ENCODE assay signal across 9 cellular contexts in genomic region chr12:7806863-7807487, GRCh38. TPM values are rescaled to one million over a fixed set of nuclear protein-coding genes. Genes with fewer than 3 reads are reported as not detected.
DNase-seq lines count a peak whose midpoint lies in the region; FAIRE-seq and TF ChIP-seq lines count a peak whose summit lies in the region.
"Had no signal": no experiment of that assay in that cellular context is flagged by ENCODE, and none has a peak within 500 bp of the region (broad histone marks: within the 10 kb centered on the region; RNA-seq: fewer than 3 reads in every experiment).

No MANE protein-coding gene starts in this region.

- H3K36me3 ChIP-seq in mammary epithelial cell (ENCODE audit: insufficient read depth, low read length) = no peaks in the 10 kb centered on the region
- H3K36me3 ChIP-seq in kidney (ENCODE audit: control insufficient read depth in 1 of 2, insufficient read depth in 2 of 2, low read length in 2 of 2) = no peaks in the 10 kb centered on the region
- H3K36me3 ChIP-seq: BLaER1 treated with 17β-estradiol and CSF1 and Interleukin-3, amounts not matched to agents 10 nM and 100 nM had no signal

- H3K4me3 ChIP-seq in WI38 (ENCODE audit: low read depth, low read length) (no peak overlapping the region), mammary epithelial cell (replicated peaks in 1 of 3; ENCODE audit: insufficient read depth in 1 of 3, low read depth in 2 of 3, low read length in 3 of 3) (no peak overlapping the region), kidney (ENCODE audit: low read length in 2 of 2) (no peak overlapping the region)
- H3K4me3 ChIP-seq: BLaER1 treated with 17β-estradiol and CSF1 and Interleukin-3, amounts not matched to agents 10 nM and 100 nM had no signal

- peak; percentile 97 for TF ChIP-seq CTCF in WI38 (IDR thresholded peaks at IDR 0.05; ENCODE audit: low read depth, low read length)
- TF ChIP-seq CTCF in mammary epithelial cell (conservative IDR thresholded peaks at IDR 0.05 in 1 of 2, IDR thresholded peaks at IDR 0.05 in 1 of 2; ENCODE audit: extremely low read depth in 1 of 2, insufficient read depth in 1 of 2, low read depth in 1 of 2, low read length in 2 of 2) = peak; percentile 95 to 98
- peak; percentile 77 for TF ChIP-seq CTCF in kidney (IDR thresholded peaks at IDR 0.05; ENCODE audit: borderline replicate concordance, extremely low read depth, insufficient read depth)

- WGBS in mammary epithelial cell (ENCODE audit: low coverage, missing lambda C conversion rate) = 0% methylated on average over 2 of the region's 2 CpGs

- H3K27ac ChIP-seq in mammary epithelial cell (ENCODE audit: insufficient read depth, low read depth, low read length) (no peak overlapping the region), kidney (ENCODE audit: low read depth in 2 of 2, low read length in 2 of 2) (no peak overlapping the region)
- H3K27ac ChIP-seq: BLaER1 treated with 17β-estradiol and CSF1 and Interleukin-3, amounts not matched to agents 10 nM and 100 nM had no signal

- H3K9me3 ChIP-seq in mammary epithelial cell (replicated peaks; ENCODE audit: insufficient read depth, low read length) (no peaks in the 10 kb centered on the region), kidney (ENCODE audit: control insufficient read depth in 1 of 2, low read length in 2 of 2) (no peaks in the 10 kb centered on the region)
- H3K9me3 ChIP-seq: BLaER1 treated with 17β-estradiol and CSF1 and Interleukin-3, amounts not matched to agents 10 nM and 100 nM had no signal

- no peak overlapping the region for H3K4me2 ChIP-seq in mammary epithelial cell (ENCODE audit: insufficient read depth, low read depth, low read length)
- H3K4me2 ChIP-seq: BLaER1 treated with 17β-estradiol and CSF1 and Interleukin-3, amounts not matched to agents 10 nM and 100 nM had no signal

- no peaks in the 10 kb centered on the region for H3K27me3 ChIP-seq in mammary epithelial cell (ENCODE audit: insufficient read depth, low read length)
- H3K27me3 ChIP-seq: BLaER1 treated with 17β-estradiol and CSF1 and Interleukin-3, amounts not matched to agents 10 nM and 100 nM had no signal

- no peaks in the 10 kb centered on the region for H4K20me1 ChIP-seq in mammary epithelial cell (ENCODE audit: insufficient read depth, low read length)
- H4K20me1 ChIP-seq: BLaER1 treated with 17β-estradiol and CSF1 and Interleukin-3, amounts not matched to agents 10 nM and 100 nM had no signal

- dilution Hi-C loops in mammary epithelial cell (cut with HindIII; ENCODE audit: low sequenced_read_pairs) = no loop called here

- DNase-seq in NCI-H1436 (lab: John Stamatoyannopoulos, UW) (peak; percentile 3), NCI-H1436 treated with DMSO at 0.1 percent for 48 hours (lab: John Stamatoyannopoulos, UW) (no peak), NCI-H146 treated with DMSO at 0.1 percent for 48 hours (lab: John Stamatoyannopoulos, UW; ENCODE audit: unreplicated experiment) (peak; percentile 20), mammary epithelial cell (peak; percentile 56), kidney (no peak), cerebellar nuclear complex (lab: John Stamatoyannopoulos, UW) (no peak)
- DNase-seq in stimulated activated CD4-positive, alpha-beta T cell treated with anti-CD3 and anti-CD28 coated beads, Interleukin-1b, Interleukin-23, amount 100 ng/mL, for 4 hours (ENCODE audit: low read depth in 2 of 2) = peak; percentile 45 to 47

- CTCF ChIA-PET in mammary epithelial cell (lab: Charles Lee; ENCODE audit: low non-redundant PET) = interaction anchor here (0.7 kb wide), 2 partner anchors 211 to 833 kb away, joined by 5 read pairs; no protein-coding TSS in a partner anchor

- no peaks in the 10 kb centered on the region for H3K79me2 ChIP-seq in mammary epithelial cell (ENCODE audit: insufficient read depth, low read length)

- H3K4me1 ChIP-seq in mammary epithelial cell (ENCODE audit: insufficient read depth, low read length) = peaks cover 14% of the 10 kb centered on the region
- no peaks in the 10 kb centered on the region for H3K4me1 ChIP-seq in kidney (ENCODE audit: control insufficient read depth in 1 of 2, insufficient read depth in 1 of 2, low read depth in 1 of 2, low read length in 2 of 2)

- intact Hi-C loops in mammary epithelial cell (cut with micrococcal nuclease) (loop anchor here (1.0 to 10.0 kb wide), 4 partner anchors 130 to 582 kb away; no protein-coding TSS in a partner anchor), kidney (cut with DNase I) (no loop called here)

- H3K9ac ChIP-seq in mammary epithelial cell (ENCODE audit: insufficient read depth, low read length) (no peak overlapping the region), kidney (ENCODE audit: low read length in 2 of 2) (no peak overlapping the region)
- H3K9ac ChIP-seq: BLaER1 treated with 17β-estradiol and CSF1 and Interleukin-3, amounts not matched to agents 10 nM and 100 nM had no signal

- no TSS peak for BruUV-seq in mammary epithelial cell (replicated peaks; lab: Mats Ljungman, UMichigan)

- peak; percentile 77 for FAIRE-seq in kidney (lab: Jason Lieb, UNC)

- in situ Hi-C loops in mammary epithelial cell (cut with MboI; ENCODE audit: low sequenced_read_pairs in 2 of 2) = loop anchor here in 1 of 2 donors (10.0 kb wide), 1 partner anchor 162 kb away; no protein-coding TSS in a partner anchor

- no peak overlapping the region for H2AFZ ChIP-seq in mammary epithelial cell (ENCODE audit: low read depth, low read length)

RNA-seq across cellular contexts. Expression of gene NANOG, which starts 17.8 kb away (rescaled TPM):
- total RNA-seq in mammary epithelial cell (not detected), kidney (0.16 TPM)
- polyA plus RNA-seq in mammary epithelial cell (not detected), kidney (ENCODE audit: insufficient read depth, low read depth, low replicate concordance) (not detected)
- polyA minus RNA-seq in mammary epithelial cell = not detected

RNA-seq across cellular contexts. Expression of gene NANOGNB, which starts 42.0 kb away (rescaled TPM):
- total RNA-seq in mammary epithelial cell (not detected), kidney (not detected)
- polyA plus RNA-seq in mammary epithelial cell (not detected), kidney (ENCODE audit: insufficient read depth, low read depth, low replicate concordance) (not detected)
- polyA minus RNA-seq in mammary epithelial cell = not detected

RNA-seq across cellular contexts. Expression of gene CLEC4C, which starts 59.8 kb away (rescaled TPM):
- total RNA-seq in mammary epithelial cell = not detected
- not detected for polyA plus RNA-seq in mammary epithelial cell
- polyA minus RNA-seq in mammary epithelial cell = not detected
- not detected for total RNA-seq in kidney
- polyA plus RNA-seq in kidney (ENCODE audit: insufficient read depth, low read depth, low replicate concordance) = not detected

Comparison
In these comparisons a context has a peak if more than half of its experiments do, and no peak if none do; other contexts are left out.
1. DNase-seq: peak in NCI-H1436 (single experiment), NCI-H146 treated with DMSO at 0.1 percent for 48 hours (single experiment), mammary epithelial cell (single experiment) and stimulated activated CD4-positive, alpha-beta T cell treated with anti-CD3 and anti-CD28 coated beads, Interleukin-1b, Interleukin-23, amount 100 ng/mL, for 4 hours (2 of 2); none in NCI-H1436 treated with DMSO at 0.1 percent for 48 hours (single experiment), kidney (single experiment) and cerebellar nuclear complex (0 of 2).
2. Peak in every context shown above with its lines, with median percentiles within 50 percentile points of each other: CTCF ChIP-seq.